In genomic region chr7:83937930-83938329, GRCh38 we compare ENCODE assay signal across 13 cellular contexts.
DNase-seq lines count a peak whose midpoint lies in the region; ATAC-seq and TF ChIP-seq lines count a peak whose summit lies in the region.
"Had no signal": no experiment of that assay in that cellular context is flagged by ENCODE, and none has a peak within 500 bp of the region (broad histone marks: within the 10 kb centered on the region; RNA-seq: fewer than 3 reads in every experiment).

No MANE protein-coding gene starts in this region.

- H3K36me3 Mint-ChIP-seq in Caco-2 (ENCODE audit: insufficient read depth, unreplicated experiment): no peaks in the 10 kb centered on the region
- H3K36me3 Mint-ChIP-seq: CD8-positive, alpha-beta T cell had no signal

- H3K9me3 ChIP-seq in neutrophil: no peaks in the 10 kb centered on the region
- no peaks in the 10 kb centered on the region for H3K9me3 ChIP-seq in Caco-2
- H3K9me3 ChIP-seq: BLaER1 treated with 17β-estradiol and CSF1 and Interleukin-3, amounts not matched to agents 10 nM and 100 nM had no signal

- CTCF ChIA-PET in Caco-2 (lab: Charles Lee): interaction anchor here (1.1 kb wide), 1 partner anchor 552 kb away, joined by 5 read pairs; no protein-coding TSS in a partner anchor

- H3K27ac ChIP-seq in neutrophil: peak overlapping the region; percentile 81
- H3K27ac ChIP-seq: BLaER1 treated with 17β-estradiol and CSF1 and Interleukin-3, amounts not matched to agents 10 nM and 100 nM; HL-60 had no signal

- peak; percentile 23 for ATAC-seq in stimulated activated naive CD8-positive, alpha-beta T cell treated with anti-CD3 and anti-CD28 coated beads, Interleukin-15, amount 100 ng/mL, for 72 hours
- no peak for ATAC-seq in stimulated activated naive CD8-positive, alpha-beta T cell treated with anti-CD3 and anti-CD28 coated beads, Interleukin-15, Interleukin-2, amounts not matched to agents 100 U/mL and 50 U/mL, for 24 hours
- ATAC-seq: CD8-positive, alpha-beta T cell had no signal

- DNase-seq in stimulated activated naive CD8-positive, alpha-beta T cell treated with anti-CD3 and anti-CD28 coated beads, Interleukin-15, amount 100 ng/mL, for 72 hours: no peak
- no peak for DNase-seq in stimulated activated naive CD8-positive, alpha-beta T cell treated with anti-CD3 and anti-CD28 coated beads, Interleukin-15, Interleukin-2, amounts not matched to agents 100 U/mL and 50 U/mL, for 24 hours
- DNase-seq in NCI-H69 (lab: John Stamatoyannopoulos, UW): peak; percentile 15
- no peak for DNase-seq in NCI-H1092 treated with DMSO at 0.1 percent for 48 hours (lab: John Stamatoyannopoulos, UW)
- no peak for DNase-seq in cortex of kidney (lab: John Stamatoyannopoulos, UW)
- no peak for DNase-seq in Caco-2
- DNase-seq: CD8-positive, alpha-beta T cell; COR-L47; HCEC 1CT had no signal

- H3K27me3 Mint-ChIP-seq in stimulated activated naive CD8-positive, alpha-beta T cell treated with anti-CD3 and anti-CD28 coated beads, Interleukin-15, amount 100 ng/mL, for 72 hours: peaks cover 14% of the 10 kb centered on the region
- no peaks in the 10 kb centered on the region for H3K27me3 Mint-ChIP-seq in Caco-2 (ENCODE audit: insufficient read depth, unreplicated experiment)
- H3K27me3 Mint-ChIP-seq: B cell had no signal

- H3K27me3 ChIP-seq in neutrophil (no peaks in the 10 kb centered on the region), Caco-2 (replicated peaks; ENCODE audit: control insufficient read depth, insufficient read depth, low read length) (no peaks in the 10 kb centered on the region)
- H3K27me3 ChIP-seq: BLaER1 treated with 17β-estradiol and CSF1 and Interleukin-3, amounts not matched to agents 10 nM and 100 nM had no signal

- H3K9me3 Mint-ChIP-seq in stimulated activated naive CD8-positive, alpha-beta T cell treated with anti-CD3 and anti-CD28 coated beads, Interleukin-15, amount 100 ng/mL, for 72 hours: no peaks in the 10 kb centered on the region
- no peaks in the 10 kb centered on the region for H3K9me3 Mint-ChIP-seq in Caco-2 (ENCODE audit: unreplicated experiment)
- H3K9me3 Mint-ChIP-seq: CD8-positive, alpha-beta T cell had no signal

- H3K4me3 Mint-ChIP-seq in stimulated activated naive CD8-positive, alpha-beta T cell treated with anti-CD3 and anti-CD28 coated beads, Interleukin-15, amount 100 ng/mL, for 72 hours: no peak overlapping the region
- H3K4me3 Mint-ChIP-seq in Caco-2 (ENCODE audit: unreplicated experiment): no peak overlapping the region
- H3K4me3 Mint-ChIP-seq: B cell; CD8-positive, alpha-beta T cell had no signal

- intact Hi-C loops in Caco-2 (cut with micrococcal nuclease; ENCODE audit: unreplicated experiment): loop anchor here (2.0 to 10.0 kb wide), 3 partner anchors 251 to 1917 kb away; no protein-coding TSS in a partner anchor

- H3K4me1 ChIP-seq in neutrophil (ENCODE audit: control insufficient read depth in 1 of 2, insufficient read depth in 1 of 2, low read depth in 1 of 2, low read length in 1 of 2): peaks cover 28 to 34% of the 10 kb centered on the region in 2 experiments
- 0 out of 2 replicates have a peak, but pooled peaks cover 4% of the 10 kb centered on the region for H3K4me1 ChIP-seq in Caco-2

- POLR2A ChIA-PET in Caco-2 (lab: Charles Lee): no interaction called here

- H3K27ac Mint-ChIP-seq in stimulated activated naive CD8-positive, alpha-beta T cell treated with anti-CD3 and anti-CD28 coated beads, Interleukin-15, amount 100 ng/mL, for 72 hours: no peak overlapping the region
- H3K27ac Mint-ChIP-seq in Caco-2 (ENCODE audit: unreplicated experiment): no peak overlapping the region
- H3K27ac Mint-ChIP-seq: B cell; CD8-positive, alpha-beta T cell had no signal

- no peaks in the 10 kb centered on the region for H3K36me3 ChIP-seq in neutrophil
- no peaks in the 10 kb centered on the region for H3K36me3 ChIP-seq in Caco-2 (ENCODE audit: control insufficient read depth, insufficient read depth, low read length)
- H3K36me3 ChIP-seq: BLaER1 treated with 17β-estradiol and CSF1 and Interleukin-3, amounts not matched to agents 10 nM and 100 nM had no signal

- H3K4me3 ChIP-seq in neutrophil (ENCODE audit: low read depth in 1 of 2, low read length in 1 of 2) (no peak overlapping the region), Caco-2 (ENCODE audit: low read depth, low read length) (no peak overlapping the region)
- H3K4me3 ChIP-seq: BLaER1 treated with 17β-estradiol and CSF1 and Interleukin-3, amounts not matched to agents 10 nM and 100 nM had no signal

- H3K4me1 Mint-ChIP-seq in stimulated activated naive CD8-positive, alpha-beta T cell treated with anti-CD3 and anti-CD28 coated beads, Interleukin-15, amount 100 ng/mL, for 72 hours: no peaks in the 10 kb centered on the region
- H3K4me1 Mint-ChIP-seq in Caco-2 (ENCODE audit: low read depth, unreplicated experiment): peaks cover 10% of the 10 kb centered on the region
- H3K4me1 Mint-ChIP-seq: B cell had no signal

- BruUV-seq in Caco-2 (replicated peaks; lab: Mats Ljungman, UMichigan): no TSS peak

- TF ChIP-seq CTCF in neutrophil (IDR thresholded peaks at IDR 0.05): no peak
- TF ChIP-seq CTCF in Caco-2 (IDR thresholded peaks at IDR 0.05; ENCODE audit: insufficient read depth in 1 of 2, low read depth in 1 of 2, low read length in 1 of 2, severe bottlenecking in 1 of 2, unreplicated experiment in 1 of 2): no peak
